In the genomic region with DNA sequence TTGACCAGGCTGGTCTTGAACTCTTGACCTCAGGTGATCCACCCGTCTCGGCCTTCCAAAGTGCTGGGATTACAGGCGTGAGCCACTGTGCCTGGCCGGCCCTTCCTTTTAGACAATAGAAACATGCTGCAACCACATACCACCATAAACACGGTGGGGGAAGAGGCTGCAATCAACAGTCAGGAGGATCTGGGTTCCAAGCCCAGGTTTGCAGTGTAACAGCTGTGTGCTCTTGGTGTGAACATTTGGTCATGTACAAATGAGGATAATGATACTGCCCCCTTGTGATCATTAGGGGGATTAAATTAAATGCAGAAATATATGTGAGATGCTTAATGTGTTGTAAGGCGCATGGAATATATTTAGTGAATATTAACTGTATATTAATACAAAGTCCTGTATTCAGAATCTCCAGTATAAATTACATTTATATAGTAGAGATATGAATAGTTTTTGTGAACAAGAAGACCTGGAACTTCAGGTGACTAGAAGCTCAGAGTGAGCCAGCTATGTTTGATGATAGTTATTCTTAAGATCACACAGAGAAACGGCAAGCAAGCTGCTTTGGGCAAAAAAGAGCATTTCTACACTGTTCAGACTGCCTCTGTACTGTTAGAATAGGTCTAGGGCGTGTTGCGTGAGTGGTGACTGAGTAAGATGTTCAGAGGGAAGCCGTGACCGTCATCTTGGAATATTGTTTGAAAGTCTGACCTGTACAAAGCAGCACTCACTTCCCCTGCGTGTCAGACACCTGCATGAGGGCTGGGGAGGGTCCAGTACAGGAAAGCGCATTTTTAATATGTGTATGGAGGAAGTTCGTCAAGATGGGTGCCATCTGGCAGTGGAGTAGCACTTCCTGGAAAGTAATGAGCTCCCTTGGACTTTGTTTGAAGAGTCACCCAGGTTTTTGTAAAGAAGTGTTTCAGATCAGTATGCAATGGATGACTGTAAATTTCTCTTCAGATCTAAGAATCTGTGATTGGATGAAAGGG, we compare ENCODE assay signal across 8 cellular contexts.
A peak's percentile ranks its signal among the peaks of the same experiment; 100 is the strongest.
DNase-seq lines count a peak whose midpoint lies in the region; ATAC-seq and TF ChIP-seq lines count a peak whose summit lies in the region.

No MANE protein-coding gene starts in this region.

- H3K4me1 ChIP-seq in breast epithelium, result no peaks in the 10 kb centered on the region

- no peak for TF ChIP-seq POLR2A in breast epithelium (IDR thresholded peaks at IDR 0.05)

- no peak for DNase-seq in activated naive CD8-positive, alpha-beta T cell treated with anti-CD3 and anti-CD28 coated beads, Interleukin-2, amount 10 ng/mL, durations not matched to agents 7 days and 5 days
- no peak for DNase-seq in activated naive CD8-positive, alpha-beta T cell treated with anti-CD3 and anti-CD28 coated beads for 36 hours
- DNase-seq in HFF-Myc (ENCODE audit: extremely low read depth, low read depth) (no peak), NCI-H82 (lab: John Stamatoyannopoulos, UW) (peak; percentile 77), breast epithelium (ENCODE audit: low spot score in 2 of 2) (no peak), medulla oblongata (ENCODE audit: extremely low spot score) (peak; percentile 48), HPDE6-E6E7 (ENCODE audit: extremely low spot score) (no peak)

- H3K9me3 Mint-ChIP-seq in activated naive CD8-positive, alpha-beta T cell treated with anti-CD3 and anti-CD28 coated beads, Interleukin-2, amount 10 ng/mL, durations not matched to agents 7 days and 5 days, result no peaks in the 10 kb centered on the region
- no peaks in the 10 kb centered on the region for H3K9me3 Mint-ChIP-seq in activated naive CD8-positive, alpha-beta T cell treated with anti-CD3 and anti-CD28 coated beads for 36 hours

- no peaks in the 10 kb centered on the region for H3K9me3 ChIP-seq in breast epithelium

- POLR2A ChIA-PET in activated naive CD8-positive, alpha-beta T cell treated with anti-CD3 and anti-CD28 coated beads, Interleukin-2, amount 10 ng/mL, durations not matched to agents 7 days and 5 days (lab: Charles Lee), result no interaction called here

- H3K27ac ChIP-seq in breast epithelium, result no peak overlapping the region

- H3K27me3 ChIP-seq in breast epithelium, result no peaks in the 10 kb centered on the region

- ATAC-seq in activated naive CD8-positive, alpha-beta T cell treated with anti-CD3 and anti-CD28 coated beads, Interleukin-2, amount 10 ng/mL, durations not matched to agents 7 days and 5 days (ENCODE audit: low read depth), result peak; percentile 52
- no peak for ATAC-seq in HG03520 (IDR thresholded peaks at IDR 0.05; ENCODE audit: unreplicated experiment)

- H3K27me3 Mint-ChIP-seq in activated naive CD8-positive, alpha-beta T cell treated with anti-CD3 and anti-CD28 coated beads, Interleukin-2, amount 10 ng/mL, durations not matched to agents 7 days and 5 days, result no peaks in the 10 kb centered on the region
- no peaks in the 10 kb centered on the region for H3K27me3 Mint-ChIP-seq in activated naive CD8-positive, alpha-beta T cell treated with anti-CD3 and anti-CD28 coated beads for 36 hours

- H3K36me3 ChIP-seq in breast epithelium, result no peaks in the 10 kb centered on the region

- no peak overlapping the region for H3K4me3 Mint-ChIP-seq in activated naive CD8-positive, alpha-beta T cell treated with anti-CD3 and anti-CD28 coated beads, Interleukin-2, amount 10 ng/mL, durations not matched to agents 7 days and 5 days
- no peak overlapping the region for H3K4me3 Mint-ChIP-seq in activated naive CD8-positive, alpha-beta T cell treated with anti-CD3 and anti-CD28 coated beads for 36 hours

- H3K36me3 Mint-ChIP-seq in activated naive CD8-positive, alpha-beta T cell treated with anti-CD3 and anti-CD28 coated beads, Interleukin-2, amount 10 ng/mL, durations not matched to agents 7 days and 5 days, result no peaks in the 10 kb centered on the region
- no peaks in the 10 kb centered on the region for H3K36me3 Mint-ChIP-seq in activated naive CD8-positive, alpha-beta T cell treated with anti-CD3 and anti-CD28 coated beads for 36 hours

- H3K4me1 Mint-ChIP-seq in activated naive CD8-positive, alpha-beta T cell treated with anti-CD3 and anti-CD28 coated beads, Interleukin-2, amount 10 ng/mL, durations not matched to agents 7 days and 5 days, result peaks cover 5% of the 10 kb centered on the region
- H3K4me1 Mint-ChIP-seq in activated naive CD8-positive, alpha-beta T cell treated with anti-CD3 and anti-CD28 coated beads for 36 hours, result peaks cover 12% of the 10 kb centered on the region

- intact Hi-C loops in breast epithelium (cut with DNase I; ENCODE audit: low total_unique reads), result no loop called here

- TF ChIP-seq CTCF in HFF-Myc (IDR thresholded peaks at IDR 0.05; ENCODE audit: low read depth, low read length, missing control alignments) (peak; percentile 47), breast epithelium (IDR thresholded peaks at IDR 0.05) (peak; percentile 7 to 38 (median 32))

- H3K27ac Mint-ChIP-seq in activated naive CD8-positive, alpha-beta T cell treated with anti-CD3 and anti-CD28 coated beads, Interleukin-2, amount 10 ng/mL, durations not matched to agents 7 days and 5 days, result peak overlapping the region; percentile 3
- no peak overlapping the region for H3K27ac Mint-ChIP-seq in activated naive CD8-positive, alpha-beta T cell treated with anti-CD3 and anti-CD28 coated beads for 36 hours

- H3K4me3 ChIP-seq in HFF-Myc (replicated peaks; ENCODE audit: low read depth, low read length), result no peak overlapping the region
- no peak overlapping the region for H3K4me3 ChIP-seq in breast epithelium

Comparison
In these comparisons a context has a peak if more than half of its experiments do, and no peak if none do; other contexts are left out.
1. DNase-seq: peak in NCI-H82 (single experiment) and medulla oblongata (single experiment); none in activated naive CD8-positive, alpha-beta T cell treated with anti-CD3 and anti-CD28 coated beads, Interleukin-2, amount 10 ng/mL, durations not matched to agents 7 days and 5 days (single experiment), activated naive CD8-positive, alpha-beta T cell treated with anti-CD3 and anti-CD28 coated beads for 36 hours (single experiment), HFF-Myc (single experiment), breast epithelium (0 of 2) and HPDE6-E6E7 (single experiment).